In genomic region chr16:30003670-30004423, GRCh38 we compare ENCODE assay signal across 1 cellular context.
TF ChIP-seq lines count a peak whose summit lies in the region.

No MANE protein-coding gene starts in this region.

TF ChIP-seq in K562, 482 proteins besides CTCF, POLR2A, EP300 and RAD21:
- TF ChIP-seq SMAD4 (CRISPR knock-in tag; conservative IDR thresholded peaks at IDR 0.05): no peak
- TF ChIP-seq POLR2G (IDR thresholded peaks at IDR 0.05; ENCODE audit: low read depth, low read length): peak; percentile 20; the same call in 1 of the 2 replicates
- TF ChIP-seq NFRKB (IDR thresholded peaks at IDR 0.05; ENCODE audit: low read depth): no peak
- no peak for TF ChIP-seq VEZF1 (CRISPR knock-in tag; IDR thresholded peaks at IDR 0.05)
- no peak for TF ChIP-seq ETV5 (CRISPR knock-in tag; IDR thresholded peaks at IDR 0.05; ENCODE audit: low read depth)
- no peak for TF ChIP-seq CREB3 (tag; conservative IDR thresholded peaks at IDR 0.05; ENCODE audit: low read depth)
- no peak for TF ChIP-seq POU5F1 (IDR thresholded peaks at IDR 0.05; ENCODE audit: borderline replicate concordance, low read depth, low read length, partially characterized antibody)
- TF ChIP-seq PCBP2 (IDR thresholded peaks at IDR 0.05; ENCODE audit: low read depth, low read length, poor library complexity, severe bottlenecking): no peak
- TF ChIP-seq ZNF212 (CRISPR knock-in tag; IDR thresholded peaks at IDR 0.05): no peak
- TF ChIP-seq GATAD2A (IDR thresholded peaks at IDR 0.05): no peak
- TF ChIP-seq ZNF740 (CRISPR knock-in tag; IDR thresholded peaks at IDR 0.05): 0 out of 2 replicates have a peak, but pooled peaks have one; percentile 35
- TF ChIP-seq ZNF740 (tag; IDR thresholded peaks at IDR 0.05): no peak
- no peak for TF ChIP-seq ARHGAP35 (IDR thresholded peaks at IDR 0.05; ENCODE audit: partially characterized antibody)
- no peak for TF ChIP-seq TCF15 (CRISPR knock-in tag; IDR thresholded peaks at IDR 0.05)
